Comparison of ENCODE assay signal across 8 cellular contexts in the genomic region with DNA sequence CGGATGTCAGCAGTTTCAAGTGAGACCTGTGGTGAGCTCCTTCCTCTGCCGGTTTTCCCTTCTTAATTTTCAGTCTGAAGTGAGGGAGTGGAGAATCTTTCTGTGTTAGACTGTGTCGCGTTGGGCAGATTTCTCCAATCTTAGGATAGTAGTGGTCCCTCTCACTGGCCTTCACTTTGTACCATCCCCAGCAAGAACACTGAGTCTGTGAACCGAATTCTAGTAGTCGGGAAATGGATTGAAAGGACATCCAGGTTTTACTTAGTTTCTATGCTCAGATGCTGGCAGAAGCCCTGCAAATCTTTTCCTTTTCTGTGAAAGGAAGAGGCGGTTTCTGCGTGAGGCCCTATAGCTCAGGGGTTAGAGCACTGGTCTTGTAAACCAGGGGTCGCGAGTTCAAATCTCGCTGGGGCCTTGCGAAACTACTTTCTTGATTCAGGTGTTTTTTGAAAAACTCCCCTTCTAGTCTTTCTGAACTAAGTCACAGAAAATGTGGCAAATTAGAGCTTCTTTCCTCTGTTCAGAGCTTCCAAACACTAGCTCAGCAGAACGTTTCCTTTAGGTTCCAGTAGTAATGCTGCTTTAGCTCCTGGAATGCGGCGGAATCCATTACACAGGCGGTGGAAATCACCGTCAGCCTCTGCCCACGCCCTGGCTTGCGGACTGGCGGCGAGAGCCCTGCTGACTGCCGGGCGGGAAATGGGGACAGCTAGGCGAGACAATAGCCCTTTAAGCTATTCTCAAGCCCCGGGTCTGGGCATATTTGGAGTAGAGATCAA. TPM values are rescaled to one million over a fixed set of nuclear protein-coding genes. Genes with fewer than 3 reads are reported as not detected.
DNase-seq lines count a peak whose midpoint lies in the region; ATAC-seq and TF ChIP-seq lines count a peak whose summit lies in the region.

No MANE protein-coding gene starts in this region.

- H3K36me3 ChIP-seq in esophagus squamous epithelium (no peaks in the 10 kb centered on the region), muscle layer of duodenum (ENCODE audit: control insufficient read depth in 1 of 2, insufficient read depth in 2 of 2, low read length in 2 of 2) (peaks cover 0 to 4% of the 10 kb centered on the region in 2 donors)

- H3K4me3 ChIP-seq in esophagus squamous epithelium: peak overlapping the region; percentile 65 to 93 (median 80)
- peak overlapping the region; percentile 93 for H3K4me3 ChIP-seq in muscle layer of duodenum (ENCODE audit: low read depth in 1 of 2, low read length in 2 of 2)

- peak overlapping the region; percentile 98 to 100 (median 99) for H3K27ac ChIP-seq in esophagus squamous epithelium
- peak overlapping the region; percentile 100 for H3K27ac ChIP-seq in muscle layer of duodenum (ENCODE audit: low read length)

- TF ChIP-seq CTCF in esophagus squamous epithelium (IDR thresholded peaks at IDR 0.05): no peak

- intact Hi-C loops in esophagus squamous epithelium (cut with DNase I): loop anchor here (10.0 kb wide), 1 partner anchor 347 kb away; the partner anchor contains the start of gene CCNB1IP1

- DNase-seq in NCI-H187 (lab: John Stamatoyannopoulos, UW) (peak; percentile 24 to 64), NCI-H187 treated with DMSO at 0.1 percent for 48 hours (lab: John Stamatoyannopoulos, UW) (no peak), OCI-M1 (lab: John Stamatoyannopoulos, UW) (peak; percentile 95), activated T-cell treated with anti-CD3 and anti-CD28 coated beads for 48 hours (ENCODE audit: low read depth) (peak; percentile 83), esophagus squamous epithelium (lab: John Stamatoyannopoulos, UW) (peak; percentile 21)
- peak; percentile 95 for DNase-seq in stimulated activated CD8-positive, alpha-beta memory T cell treated with anti-CD3 and anti-CD28 coated beads, Interleukin-4, amount 100 ng/mL, for 48 hours

- ATAC-seq in HG03460 (IDR thresholded peaks at IDR 0.05; ENCODE audit: unreplicated experiment): peak; percentile 28

- H3K27me3 ChIP-seq in esophagus squamous epithelium: no peaks in the 10 kb centered on the region
- H3K27me3 ChIP-seq in muscle layer of duodenum (ENCODE audit: low read depth, low read length): no peaks in the 10 kb centered on the region

- WGBS in esophagus squamous epithelium, 2 donors: 0% methylated on average over 13 to 22 of the region's 25 CpGs

- peak in 1 of 4 donors; percentile 4 for TF ChIP-seq POLR2A in esophagus squamous epithelium (IDR thresholded peaks at IDR 0.05)

- H3K4me1 ChIP-seq in esophagus squamous epithelium: peaks cover 18 to 57% (median 20%) of the 10 kb centered on the region in 3 donors
- peaks cover 19 to 23% of the 10 kb centered on the region in 2 donors for H3K4me1 ChIP-seq in muscle layer of duodenum (ENCODE audit: control insufficient read depth in 1 of 2, insufficient read depth in 2 of 2, low read length in 2 of 2)

- H3K9me3 ChIP-seq in esophagus squamous epithelium (no peaks in the 10 kb centered on the region), muscle layer of duodenum (ENCODE audit: control insufficient read depth in 1 of 2, low read length in 2 of 2) (no peaks in the 10 kb centered on the region)

RNA-seq across cellular contexts. Expression of gene RNASE4, which starts 2.8 kb away (rescaled TPM):
- 10 to 100 TPM in 2 of 4 donors, 1 to 10 TPM in 2; 4.0 to 73.1 (median 19.5) TPM for total RNA-seq in esophagus squamous epithelium

RNA-seq across cellular contexts. Expression of gene ANG, which starts 7.0 kb away (rescaled TPM):
- 10 to 100 TPM in 1 of 4 donors, 1 to 10 TPM in 3; 1.4 to 15.1 (median 5.8) TPM for total RNA-seq in esophagus squamous epithelium

RNA-seq across cellular contexts. Expression of gene OR6S1, which starts 40.0 kb away (rescaled TPM):
- not detected for total RNA-seq in esophagus squamous epithelium
